ENCODE assay signal across 17 cellular contexts in the genomic region with DNA sequence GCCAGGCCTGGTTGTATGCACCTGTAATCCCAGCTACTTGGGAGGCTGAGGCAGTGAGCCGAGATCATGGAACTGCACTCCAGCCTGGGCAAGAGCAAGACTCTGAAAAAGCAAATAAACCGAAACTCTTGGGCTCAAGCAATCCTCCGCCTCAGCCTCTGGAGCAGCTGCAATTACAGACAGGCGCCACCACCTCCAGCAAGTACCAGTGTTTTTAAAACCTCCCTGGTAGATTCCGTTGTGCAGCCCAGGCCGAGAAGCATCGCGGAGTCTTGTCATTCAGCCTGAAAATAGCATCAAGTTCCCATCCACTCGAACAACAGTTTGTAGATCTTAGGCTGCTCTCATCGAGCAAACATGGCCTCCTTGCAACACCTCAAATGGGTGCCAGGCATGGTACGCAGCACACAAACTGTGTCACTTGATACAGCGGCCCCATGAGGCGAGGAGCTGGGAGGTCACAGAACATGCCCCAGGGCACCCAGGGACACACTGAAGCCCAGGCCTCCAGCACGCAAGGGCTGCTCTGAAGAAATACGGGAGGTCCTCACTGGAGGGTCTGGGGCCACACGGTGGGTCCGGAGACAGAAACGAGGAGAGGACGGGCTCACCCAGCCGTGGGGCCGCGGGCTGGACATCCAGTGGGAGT. TPM values are rescaled to one million over a fixed set of nuclear protein-coding genes. Genes with fewer than 3 reads are reported as not detected.
DNase-seq lines count a peak whose midpoint lies in the region; ATAC-seq, FAIRE-seq and TF ChIP-seq lines count a peak whose summit lies in the region.
"Had no signal": no experiment of that assay in that cellular context is flagged by ENCODE, and none has a peak within 500 bp of the region (broad histone marks: within the 10 kb centered on the region; RNA-seq: fewer than 3 reads in every experiment).

No MANE protein-coding gene starts in this region.

- TF ChIP-seq EP300 in H1 (IDR thresholded peaks at IDR 0.05; ENCODE audit: borderline replicate concordance in 1 of 2, low read depth in 2 of 2, low read length in 2 of 2), result no peak

- H3K79me1 ChIP-seq in IMR-90 (ENCODE audit: low read depth in 1 of 2, low read length in 2 of 2), result no peaks in the 10 kb centered on the region
- H3K79me1 ChIP-seq in H1 (ENCODE audit: low read depth, low read length), result no peaks in the 10 kb centered on the region

- H2AK5ac ChIP-seq in IMR-90 (ENCODE audit: low read depth, low read length), result no peak overlapping the region
- no peak overlapping the region for H2AK5ac ChIP-seq in H1 (ENCODE audit: low read depth, low read length)

- H3K36me3 Mint-ChIP-seq in nephron progenitor cell (ENCODE audit: low read depth), result peaks cover 51% of the 10 kb centered on the region
- H3K36me3 Mint-ChIP-seq in CD4-positive, alpha-beta memory T cell, result peaks cover 31 to 67% of the 10 kb centered on the region in 2 donors

- H3K4me3 Mint-ChIP-seq in nephron progenitor cell, result no peak overlapping the region
- peak overlapping the region in 3 of 8 donors; percentile 15 to 45 (median 41) for H3K4me3 Mint-ChIP-seq in CD4-positive, alpha-beta memory T cell
- H3K4me3 Mint-ChIP-seq: nephron had no signal

- BruUV-seq in IMR-90 (replicated peaks; lab: Mats Ljungman, UMichigan), result no TSS peak

- no peak overlapping the region for H3K56ac ChIP-seq in IMR-90 (ENCODE audit: extremely low read depth, insufficient read depth, low read length)
- H3K56ac ChIP-seq in H1 (replicated peaks; ENCODE audit: insufficient read length, low read depth, low read length), result no peak overlapping the region

- intact Hi-C loops in IMR-90 (cut with micrococcal nuclease), result no loop called here
- intact Hi-C loops in CD4-positive, alpha-beta memory T cell (cut with micrococcal nuclease), result no loop called here

- H3K27me3 Mint-ChIP-seq in nephron progenitor cell (ENCODE audit: low read depth, poor library complexity), result no peaks in the 10 kb centered on the region
- no peaks in the 10 kb centered on the region for H3K27me3 Mint-ChIP-seq in CD4-positive, alpha-beta memory T cell

- no peak overlapping the region for H2BK20ac ChIP-seq in IMR-90 (ENCODE audit: low read depth, low read length)
- no peak overlapping the region for H2BK20ac ChIP-seq in H1 (ENCODE audit: low read length)

- no peaks in the 10 kb centered on the region for H3K9me2 ChIP-seq in GM23248 (ENCODE audit: insufficient read depth)

- no peaks in the 10 kb centered on the region for H3K23me2 ChIP-seq in H1 (ENCODE audit: low read depth, low read length)

- peak overlapping the region; percentile 10 for H2AK9ac ChIP-seq in IMR-90 (replicated peaks; ENCODE audit: low read depth, low read length, poor library complexity)

- TF ChIP-seq CTCF in DND-41 (IDR thresholded peaks at IDR 0.05; ENCODE audit: borderline replicate concordance, extremely low read depth, low read length, poor library complexity, severe bottlenecking), result no peak
- TF ChIP-seq CTCF in IMR-90 (conservative IDR thresholded peaks at IDR 0.05; ENCODE audit: low read depth, low read length), result no peak
- TF ChIP-seq CTCF in H1 (IDR thresholded peaks at IDR 0.05; ENCODE audit: control extremely low read depth in 1 of 3, insufficient read depth in 1 of 3, low read depth in 1 of 3, low read length in 3 of 3), result no peak; a peak in 1 of 4 replicates
- no peak for TF ChIP-seq CTCF in nephron progenitor cell (IDR thresholded peaks at IDR 0.05)

- no peak overlapping the region for H3K18ac ChIP-seq in IMR-90 (ENCODE audit: low read depth, low read length)
- H3K18ac ChIP-seq in H1 (ENCODE audit: extremely low read depth, low read length), result no peak overlapping the region

- H4K8ac ChIP-seq in IMR-90 (ENCODE audit: low read depth in 2 of 2, low read length in 2 of 2) (no peak overlapping the region), H1 (ENCODE audit: extremely low read depth, insufficient read depth, low read length) (peak overlapping the region; percentile 71)

- no peak overlapping the region for H3K14ac ChIP-seq in IMR-90 (replicated peaks; ENCODE audit: low read depth, low read length)
- no peak overlapping the region for H3K14ac ChIP-seq in H1 (ENCODE audit: insufficient read length)

- H3K9me3 ChIP-seq in DND-41 (ENCODE audit: insufficient read depth, low read length, severe bottlenecking), result no peaks in the 10 kb centered on the region
- no peaks in the 10 kb centered on the region for H3K9me3 ChIP-seq in IMR-90 (ENCODE audit: control insufficient read depth, insufficient read depth, low read length)
- H3K9me3 ChIP-seq in H1 (ENCODE audit: insufficient read depth in 2 of 2, low read depth in 1 of 2, low read length in 1 of 2), result no peaks in the 10 kb centered on the region
- no peaks in the 10 kb centered on the region for H3K9me3 ChIP-seq in GM23248 (ENCODE audit: low read depth)
- H3K9me3 ChIP-seq in MG63, result no peaks in the 10 kb centered on the region
- no peaks in the 10 kb centered on the region for H3K9me3 ChIP-seq in CD4-positive, alpha-beta memory T cell (ENCODE audit: control insufficient read depth in 1 of 2, low read length in 2 of 2)
- H3K9me3 ChIP-seq: suprapubic skin had no signal

- no peak overlapping the region for H2BK120ac ChIP-seq in IMR-90 (ENCODE audit: low read depth, low read length)
- H2BK120ac ChIP-seq in H1 (replicated peaks; ENCODE audit: low read depth, low read length), result no peak overlapping the region

- H4K20me1 ChIP-seq in DND-41 (ENCODE audit: insufficient read depth, low read length) (no peaks in the 10 kb centered on the region), IMR-90 (ENCODE audit: insufficient read depth, low read length) (no peaks in the 10 kb centered on the region), H1 (replicated peaks in 1 of 2; ENCODE audit: control insufficient read depth in 1 of 2, insufficient read depth in 2 of 2, low read length in 2 of 2) (peaks cover 2 to 3% of the 10 kb centered on the region in 2 experiments), GM23248 (ENCODE audit: insufficient read depth) (no peaks in the 10 kb centered on the region)

- H4K5ac ChIP-seq in IMR-90 (ENCODE audit: low read depth, low read length), result no peak overlapping the region
- H4K5ac ChIP-seq in H1 (ENCODE audit: insufficient read length, low read depth, low read length), result no peak overlapping the region

- H2BK5ac ChIP-seq in IMR-90 (ENCODE audit: low read depth, low read length, poor library complexity, severe bottlenecking) (no peak overlapping the region), H1 (ENCODE audit: low read depth, low read length) (no peak overlapping the region)

- in situ Hi-C loops in IMR-90 (cut with MboI; ENCODE audit: low sequenced_read_pairs), result loop anchor here (5.0 to 10.0 kb wide), 3 partner anchors 67 to 314 kb away; no protein-coding TSS in a partner anchor
- in situ Hi-C loops in GM23248 (cut with MboI), result no loop called here

- H2BK12ac ChIP-seq in H1 (ENCODE audit: low read depth, low read length), result no peak overlapping the region

- no peaks in the 10 kb centered on the region; the same call in 1 of the 2 replicates for H3K36me3 ChIP-seq in DND-41 (ENCODE audit: insufficient read depth, low read length)
- H3K36me3 ChIP-seq in IMR-90 (ENCODE audit: control insufficient read depth, insufficient read depth, low read length), result no peaks in the 10 kb centered on the region
- peaks cover 0 to 7% (median 0%) of the 10 kb centered on the region in 4 experiments; a peak in 1 of 8 replicates for H3K36me3 ChIP-seq in H1 (ENCODE audit: control insufficient read depth in 2 of 4, insufficient read depth in 4 of 4, low read length in 3 of 4)
- no peaks in the 10 kb centered on the region for H3K36me3 ChIP-seq in GM23248 (ENCODE audit: low read depth)
- H3K36me3 ChIP-seq in MG63, result no peaks in the 10 kb centered on the region
- peaks cover 62% of the 10 kb centered on the region for H3K36me3 ChIP-seq in CD4-positive, alpha-beta memory T cell (ENCODE audit: insufficient read depth, low read length)

- H3K27ac Mint-ChIP-seq in nephron progenitor cell, result peak overlapping the region; percentile 87
- peak overlapping the region in 3 of 7 donors; percentile 59 to 90 (median 82) for H3K27ac Mint-ChIP-seq in CD4-positive, alpha-beta memory T cell

- H3K4me1 ChIP-seq in DND-41 (ENCODE audit: insufficient read depth, low read length), result no peaks in the 10 kb centered on the region
- no peaks in the 10 kb centered on the region; the same call in 1 of the 2 replicates for H3K4me1 ChIP-seq in IMR-90 (ENCODE audit: control insufficient read depth, insufficient read depth, low read length)
- no peaks in the 10 kb centered on the region; a peak in 1 of 7 replicates for H3K4me1 ChIP-seq in H1 (replicated peaks in 1 of 4; ENCODE audit: control insufficient read depth in 3 of 4, insufficient read depth in 4 of 4, low read length in 3 of 4)
- H3K4me1 ChIP-seq in GM23248 (ENCODE audit: insufficient read depth), result no peaks in the 10 kb centered on the region; the same call in 1 of the 2 replicates
- H3K4me1 ChIP-seq in CD4-positive, alpha-beta memory T cell (ENCODE audit: insufficient read depth, low read length), result peaks cover 36% of the 10 kb centered on the region

- H3K23ac ChIP-seq in IMR-90 (ENCODE audit: low read depth, low read length) (no peak overlapping the region), H1 (ENCODE audit: insufficient read length) (no peak overlapping the region)

- H3F3A ChIP-seq in GM23248 (ENCODE audit: insufficient read depth), result no peaks in the 10 kb centered on the region

- no peaks in the 10 kb centered on the region for H3K79me2 ChIP-seq in DND-41 (ENCODE audit: insufficient read depth, low read length)
- H3K79me2 ChIP-seq in H1 (ENCODE audit: control insufficient read depth in 1 of 2, insufficient read depth in 2 of 2, low read length in 2 of 2), result no peaks in the 10 kb centered on the region
- H3K79me2 ChIP-seq in GM23248 (ENCODE audit: insufficient read depth), result no peaks in the 10 kb centered on the region

- dilution Hi-C loops in IMR-90 (cut with HindIII; ENCODE audit: low sequenced_read_pairs, unreplicated experiment), result no loop called here

- TF ChIP-seq RAD21 in IMR-90 (IDR thresholded peaks at IDR 0.05; ENCODE audit: low read length) (no peak), H1 (IDR thresholded peaks at IDR 0.05 in 1 of 2, conservative IDR thresholded peaks at IDR 0.05 in 1 of 2; ENCODE audit: low read depth in 2 of 2, low read length in 2 of 2) (no peak)

- DNase-seq in DND-41 (no peak), IMR-90 (no peak), H1 (ENCODE audit: low read depth in 1 of 2, low spot score in 2 of 2) (no peak), nephron progenitor cell (no peak), GM23248 (no peak), MG63 (no peak), NCI-H1694 treated with DMSO at 0.1 percent for 48 hours (lab: John Stamatoyannopoulos, UW) (no peak)
- no peak for DNase-seq in CD4-positive, alpha-beta memory T cell
- DNase-seq: activated CD4-positive, CD25-positive, alpha-beta regulatory T cell treated with anti-CD3 and anti-CD28 coated beads, Interleukin-2, amount 50 U/mL, for 72 hours; activated T-cell treated with anti-CD3 and anti-CD28 coated beads, Interleukin-2, amount 50 U/mL, for 48 hours; GF-D8; NCI-H2081 had no signal

- no peak for FAIRE-seq in H1 (lab: Jason Lieb, UNC)
- FAIRE-seq: endometrium, GM18507, H54 had no signal

- no peaks in the 10 kb centered on the region for H3K9me1 ChIP-seq in IMR-90 (ENCODE audit: insufficient read depth, low read length)

- no peak overlapping the region for H2BK15ac ChIP-seq in IMR-90 (ENCODE audit: low read depth, low read length)
- H2BK15ac ChIP-seq in H1 (ENCODE audit: low read length), result no peak overlapping the region

- H4K91ac ChIP-seq in IMR-90 (ENCODE audit: insufficient read depth, low read depth, low read length) (no peak overlapping the region), H1 (replicated peaks; ENCODE audit: insufficient read length, low read length) (no peak overlapping the region)

- POLR2A ChIA-PET in IMR-90 (lab: Charles Lee; ENCODE audit: unreplicated experiment) (no interaction called here), H1 (lab: Charles Lee; ENCODE audit: partially characterized antibody) (interaction anchor here (1.3 to 1.4 kb wide), 3 partner anchors 20 to 64 kb away, joined by 3 to 5 read pairs (median 4); a partner anchor contains a TSS)
- POLR2A ChIA-PET in CD4-positive, alpha-beta memory T cell (lab: Charles Lee; ENCODE audit: partially characterized antibody), result interaction anchor here (1.1 to 13.2 kb wide), 3 partner anchors 22 to 142 kb away, joined by 3 to 805 read pairs (median 5); a partner anchor contains a TSS

- H3K4me3 ChIP-seq in DND-41 (ENCODE audit: low read depth in 1 of 2, low read length in 2 of 2) (no peak overlapping the region), IMR-90 (ENCODE audit: insufficient read depth, low read depth, low read length) (no peak overlapping the region), H1 (ENCODE audit: extremely low read depth in 1 of 4, insufficient read depth in 2 of 4, low read depth in 3 of 4, low read length in 4 of 4) (no peak overlapping the region), GM23248 (no peak overlapping the region), MG63 (no peak overlapping the region)
- no peak overlapping the region for H3K4me3 ChIP-seq in CD4-positive, alpha-beta memory T cell (ENCODE audit: low read length in 2 of 2)
- H3K4me3 ChIP-seq: suprapubic skin had no signal

- no peaks in the 10 kb centered on the region for H3K27me3 ChIP-seq in DND-41 (ENCODE audit: insufficient read depth, low read length, poor library complexity)
- H3K27me3 ChIP-seq in IMR-90 (ENCODE audit: control insufficient read depth, insufficient read depth, low read length), result peaks cover 9% of the 10 kb centered on the region; the same call in 1 of the 2 replicates
- H3K27me3 ChIP-seq in H1 (replicated peaks in 1 of 4; ENCODE audit: control insufficient read depth in 3 of 4, extremely low read depth in 1 of 4, insufficient read depth in 3 of 4, low read length in 3 of 4), result no peaks in the 10 kb centered on the region
- H3K27me3 ChIP-seq in GM23248 (replicated peaks; ENCODE audit: insufficient read depth), result peaks cover 19% of the 10 kb centered on the region
- H3K27me3 ChIP-seq in MG63, result no peaks in the 10 kb centered on the region
- H3K27me3 ChIP-seq in CD4-positive, alpha-beta memory T cell (ENCODE audit: insufficient read depth, low read length), result no peaks in the 10 kb centered on the region
- H3K27me3 ChIP-seq: suprapubic skin had no signal

- CTCF ChIA-PET in IMR-90 (lab: Yijun Ruan, JAX) (interaction anchor here (0.6 kb wide), 1 partner anchor 134 kb away, joined by 3 read pairs; no protein-coding TSS in a partner anchor), H1 (lab: Charles Lee; ENCODE audit: partially characterized antibody) (interaction anchor here (1.1 to 5.2 kb wide), 6 partner anchors 22 to 65 kb away, joined by 4 to 33 read pairs (median 6); no protein-coding TSS in a partner anchor)
- CTCF ChIA-PET in CD4-positive, alpha-beta memory T cell (lab: Charles Lee; ENCODE audit: partially characterized antibody), result interaction anchor here (1.4 to 7.4 kb wide), 2 partner anchors 26 to 65 kb away, joined by 4 to 107 read pairs; no protein-coding TSS in a partner anchor

- H3K4ac ChIP-seq in IMR-90 (ENCODE audit: low read depth, low read length), result no peak overlapping the region
- H3K4ac ChIP-seq in H1 (replicated peaks; ENCODE audit: insufficient read length, low read depth, low read length), result no peak overlapping the region

- no peak overlapping the region for H3K9ac ChIP-seq in DND-41 (ENCODE audit: low read depth, low read length)
- no peak overlapping the region for H3K9ac ChIP-seq in IMR-90 (ENCODE audit: low read depth, low read length)
- H3K9ac ChIP-seq in H1 (replicated peaks in 1 of 4; ENCODE audit: extremely low read depth in 1 of 4, low read depth in 3 of 4, low read length in 3 of 4), result no peak overlapping the region; a peak in 1 of 7 replicates
- H3K9ac ChIP-seq in GM23248, result no peak overlapping the region

- WGBS in IMR-90 (ENCODE audit: extremely low coverage in 2 of 2, insufficient read length in 1 of 2), 2 experiments, result 89% methylated on average over 15 of the region's 22 CpGs; no CpG with 5 or more reads in 1 of the 2 experiments
- 97% methylated on average over 22 of the region's 22 CpGs; no CpG with 5 or more reads in 1 of the 2 experiments for WGBS in H1 (ENCODE audit: extremely low coverage in 1 of 2, insufficient coverage in 1 of 2, insufficient read length in 1 of 2, insufficient replicate concordance in 2 of 2, low coverage in 1 of 2, low lambda C conversion rate in 2 of 2, missing lambda C conversion rate in 1 of 2), 2 experiments
- WGBS in GM23248 (ENCODE audit: low coverage in 1 of 2, low lambda C conversion rate in 2 of 2, missing lambda C conversion rate in 2 of 2), 2 experiments, result 73 to 76% methylated on average over 22 of the region's 22 CpGs

- H2AFZ ChIP-seq in DND-41 (ENCODE audit: low read depth, low read length), result no peak overlapping the region
- no peak overlapping the region for H2AFZ ChIP-seq in IMR-90 (replicated peaks; ENCODE audit: low read length, poor library complexity)
- no peak overlapping the region for H2AFZ ChIP-seq in H1 (ENCODE audit: low read length)
- no peak overlapping the region for H2AFZ ChIP-seq in GM23248

- H3K4me2 ChIP-seq in DND-41 (ENCODE audit: insufficient read depth, low read length), result no peak overlapping the region
- no peak overlapping the region for H3K4me2 ChIP-seq in IMR-90 (ENCODE audit: low read depth, low read length)
- no peak overlapping the region for H3K4me2 ChIP-seq in H1 (ENCODE audit: insufficient read depth in 1 of 2, low read depth in 2 of 2, low read length in 2 of 2)
- H3K4me2 ChIP-seq in GM23248 (ENCODE audit: unreplicated experiment), result no peak overlapping the region

- 0 out of 3 replicates have a peak, but pooled peaks have one; percentile 13 for ATAC-seq in DND-41 (ENCODE audit: insufficient read depth, low read depth)
- ATAC-seq in IMR-90 (ENCODE audit: low read depth), result no peak

- TF ChIP-seq POLR2A in IMR-90 (IDR thresholded peaks at IDR 0.05; ENCODE audit: low read depth, low read length) (no peak), H1 (IDR thresholded peaks at IDR 0.05; ENCODE audit: control extremely low read depth in 1 of 2, low read depth in 2 of 2, low read length in 2 of 2) (no peak)

- peaks cover 23% of the 10 kb centered on the region for H3K4me1 Mint-ChIP-seq in nephron progenitor cell
- H3K4me1 Mint-ChIP-seq in CD4-positive, alpha-beta memory T cell, result peaks cover 26 to 51% (median 41%) of the 10 kb centered on the region in 4 donors

- H3K27ac ChIP-seq in DND-41 (ENCODE audit: low read length) (no peak overlapping the region), IMR-90 (ENCODE audit: insufficient read depth, low read length) (no peak overlapping the region), H1 (ENCODE audit: low read depth, low read length) (no peak overlapping the region), GM23248 (no peak overlapping the region)
- no peak overlapping the region for H3K27ac ChIP-seq in CD4-positive, alpha-beta memory T cell (ENCODE audit: low read depth, low read length)
- H3K27ac ChIP-seq: suprapubic skin had no signal

- no peaks in the 10 kb centered on the region for H3K9me3 Mint-ChIP-seq in nephron progenitor cell
- H3K9me3 Mint-ChIP-seq in CD4-positive, alpha-beta memory T cell, result no peaks in the 10 kb centered on the region
- H3K9me3 Mint-ChIP-seq: nephron had no signal

RNA-seq across cellular contexts. Expression of a gene that starts 18.1 kb away (rescaled TPM):
- total RNA-seq in IMR-90 (2012; rRNA removed), result 0.28 TPM in 1 of 2 replicates, not detected in the other
- polyA plus RNA-seq in IMR-90 (2012; rRNA removed), result 0.19 and 0.32 TPM in 2 replicates
- 0.03 and 0.25 TPM in 2 replicates for polyA plus RNA-seq in IMR-90 (2012; cell fraction: cytosol; rRNA removed)
- 0.63 and 1.1 TPM in 2 replicates for polyA plus RNA-seq in IMR-90 (2012; cell fraction: nucleus; rRNA removed; ENCODE audit: low replicate concordance)
- 73.1 and 77.6 TPM in 2 replicates for total RNA-seq in H1 (2021; fragmentation: NEBNext Ultra II Directional; extraction: Animal tissue kit (Norgen Biotek cat#: 25700))
- 39.4 and 60.4 TPM in 2 replicates for polyA plus RNA-seq in H1 (2011; rRNA removed)
- polyA plus RNA-seq in H1 (2011; cell fraction: cytosol; rRNA removed), result 44.5 TPM
- polyA plus RNA-seq in H1 (2011; cell fraction: nucleus; rRNA removed), result 199 TPM
- polyA plus RNA-seq in H1 (2012, experiment 1 of 2), result 27.4 to 67.3 TPM (median 60.1 TPM) in 4 replicates
- polyA plus RNA-seq in H1 (2012, experiment 2 of 2), result 36.6 TPM
- polyA plus RNA-seq in H1 (2013, experiment 1 of 2), result 74.5 TPM
- 73.3 TPM for polyA plus RNA-seq in H1 (2013, experiment 2 of 2)
- 17.7 and 21.2 TPM in 2 replicates for polyA minus RNA-seq in H1 (2011; rRNA and poly(A)+ RNA removed)
- polyA minus RNA-seq in H1 (2011; cell fraction: cytosol; rRNA and poly(A)+ RNA removed), result 35.7 TPM
- polyA minus RNA-seq in H1 (2011; cell fraction: nucleus; rRNA and poly(A)+ RNA removed), result 49.9 TPM
- total RNA-seq in GM23248 (2014; rRNA removed; shearing (Covaris generic)), result not detected in 2 replicates
- 0.20 TPM in 1 of 2 replicates, not detected in the other for polyA plus RNA-seq in GM23248 (2016; fragmentation: Nextera tagmentation; extraction: Ambion mirVana)
- total RNA-seq in MG63 (2014; rRNA removed; shearing (Covaris generic); ENCODE audit: low replicate concordance), result 0.32 and 2.1 TPM in 2 replicates
- total RNA-seq in CD4-positive, alpha-beta memory T cell, result 100 to 1,000 TPM; 697 to 702 TPM
- 100 to 1,000 TPM; 258 to 300 TPM for polyA plus RNA-seq in CD4-positive, alpha-beta memory T cell

RNA-seq across cellular contexts. Expression of a gene that starts 20.1 kb away (rescaled TPM):
- total RNA-seq in IMR-90 (2012; rRNA removed), result not detected in 2 replicates
- not detected in 2 replicates for polyA plus RNA-seq in IMR-90 (2012; rRNA removed)
- polyA plus RNA-seq in IMR-90 (2012; cell fraction: cytosol; rRNA removed), result not detected in 2 replicates
- 0.01 TPM in 1 of 2 replicates, not detected in the other for polyA plus RNA-seq in IMR-90 (2012; cell fraction: nucleus; rRNA removed; ENCODE audit: low replicate concordance)
- total RNA-seq in H1 (2021; fragmentation: NEBNext Ultra II Directional; extraction: Animal tissue kit (Norgen Biotek cat#: 25700)), result 2.0 and 2.8 TPM in 2 replicates
- 1.00 and 3.0 TPM in 2 replicates for polyA plus RNA-seq in H1 (2011; rRNA removed)
- 0.83 TPM for polyA plus RNA-seq in H1 (2011; cell fraction: cytosol; rRNA removed)
- polyA plus RNA-seq in H1 (2011; cell fraction: nucleus; rRNA removed), result 5.4 TPM
- polyA plus RNA-seq in H1 (2012, experiment 1 of 2), result 1.2 to 3.1 TPM (median 1.6 TPM) in 4 replicates
- polyA plus RNA-seq in H1 (2012, experiment 2 of 2), result 0.49 TPM
- polyA plus RNA-seq in H1 (2013, experiment 1 of 2), result 2.3 TPM
- 2.6 TPM for polyA plus RNA-seq in H1 (2013, experiment 2 of 2)
- polyA minus RNA-seq in H1 (2011; rRNA and poly(A)+ RNA removed), result 0.83 and 2.0 TPM in 2 replicates
- not detected for polyA minus RNA-seq in H1 (2011; cell fraction: cytosol; rRNA and poly(A)+ RNA removed)
- 2.7 TPM for polyA minus RNA-seq in H1 (2011; cell fraction: nucleus; rRNA and poly(A)+ RNA removed)
- total RNA-seq in GM23248 (2014; rRNA removed; shearing (Covaris generic)), result not detected in 2 replicates
- 0.09 TPM in 1 of 2 replicates, not detected in the other for polyA plus RNA-seq in GM23248 (2016; fragmentation: Nextera tagmentation; extraction: Ambion mirVana)
- not detected in 2 replicates for total RNA-seq in MG63 (2014; rRNA removed; shearing (Covaris generic); ENCODE audit: low replicate concordance)
- total RNA-seq in CD4-positive, alpha-beta memory T cell, result 100 to 1,000 TPM; 424 to 430 TPM
- polyA plus RNA-seq in CD4-positive, alpha-beta memory T cell, result 100 to 1,000 TPM in 1 of 2 donors, 10 to 100 TPM in 1; 77.7 to 172 TPM

RNA-seq across cellular contexts. Expression of a gene that starts 35.7 kb away (rescaled TPM):
- total RNA-seq in IMR-90 (2012; rRNA removed), result not detected in 2 replicates
- polyA plus RNA-seq in IMR-90 (2012; rRNA removed) (not detected in 2 replicates), H1 (2011; rRNA removed) (not detected in 2 replicates), GM23248 (2016; fragmentation: Nextera tagmentation; extraction: Ambion mirVana) (not detected in 2 replicates)
- not detected in 2 replicates for polyA plus RNA-seq in IMR-90 (2012; cell fraction: cytosol; rRNA removed)
- not detected in 2 replicates for polyA plus RNA-seq in IMR-90 (2012; cell fraction: nucleus; rRNA removed; ENCODE audit: low replicate concordance)
- not detected in 2 replicates for total RNA-seq in H1 (2021; fragmentation: NEBNext Ultra II Directional; extraction: Animal tissue kit (Norgen Biotek cat#: 25700))
- polyA plus RNA-seq in H1 (2011; cell fraction: cytosol; rRNA removed), result not detected
- not detected for polyA plus RNA-seq in H1 (2011; cell fraction: nucleus; rRNA removed)
- polyA plus RNA-seq in H1 (2012, experiment 1 of 2), result not detected in 4 replicates
- not detected for polyA plus RNA-seq in H1 (2012, experiment 2 of 2)
- not detected for polyA plus RNA-seq in H1 (2013, experiment 1 of 2)
- polyA plus RNA-seq in H1 (2013, experiment 2 of 2), result not detected
- polyA minus RNA-seq in H1 (2011; rRNA and poly(A)+ RNA removed), result not detected in 2 replicates
- polyA minus RNA-seq in H1 (2011; cell fraction: cytosol; rRNA and poly(A)+ RNA removed), result not detected
- not detected for polyA minus RNA-seq in H1 (2011; cell fraction: nucleus; rRNA and poly(A)+ RNA removed)
- total RNA-seq in GM23248 (2014; rRNA removed; shearing (Covaris generic)), result not detected in 2 replicates
- total RNA-seq in MG63 (2014; rRNA removed; shearing (Covaris generic); ENCODE audit: low replicate concordance), result not detected in 2 replicates
- total RNA-seq in CD4-positive, alpha-beta memory T cell, result not detected
- polyA plus RNA-seq in CD4-positive, alpha-beta memory T cell, result not detected

RNA-seq across cellular contexts. Expression of a gene that starts 57.9 kb away (rescaled TPM):
- 11.1 and 14.7 TPM in 2 replicates for total RNA-seq in IMR-90 (2012; rRNA removed)
- polyA plus RNA-seq in IMR-90 (2012; rRNA removed) (63.1 and 77.3 TPM in 2 replicates), H1 (2011; rRNA removed) (139 and 209 TPM in 2 replicates), GM23248 (2016; fragmentation: Nextera tagmentation; extraction: Ambion mirVana) (19.3 and 19.9 TPM in 2 replicates)
- 38.9 and 89.5 TPM in 2 replicates for polyA plus RNA-seq in IMR-90 (2012; cell fraction: cytosol; rRNA removed)
- polyA plus RNA-seq in IMR-90 (2012; cell fraction: nucleus; rRNA removed; ENCODE audit: low replicate concordance), result 27.9 and 43.7 TPM in 2 replicates
- total RNA-seq in H1 (2021; fragmentation: NEBNext Ultra II Directional; extraction: Animal tissue kit (Norgen Biotek cat#: 25700)), result 48.4 and 50.0 TPM in 2 replicates
- 92.9 TPM for polyA plus RNA-seq in H1 (2011; cell fraction: cytosol; rRNA removed)
- polyA plus RNA-seq in H1 (2011; cell fraction: nucleus; rRNA removed), result 102 TPM
- 32.5 to 57.4 TPM (median 51.2 TPM) in 4 replicates for polyA plus RNA-seq in H1 (2012, experiment 1 of 2)
- 37.5 TPM for polyA plus RNA-seq in H1 (2012, experiment 2 of 2)
- 42.0 TPM for polyA plus RNA-seq in H1 (2013, experiment 1 of 2)
- polyA plus RNA-seq in H1 (2013, experiment 2 of 2), result 51.5 TPM
- polyA minus RNA-seq in H1 (2011; rRNA and poly(A)+ RNA removed), result 53.5 and 79.1 TPM in 2 replicates
- 28.6 TPM for polyA minus RNA-seq in H1 (2011; cell fraction: cytosol; rRNA and poly(A)+ RNA removed)
- polyA minus RNA-seq in H1 (2011; cell fraction: nucleus; rRNA and poly(A)+ RNA removed), result 27.7 TPM
- 6.2 and 15.4 TPM in 2 replicates for total RNA-seq in GM23248 (2014; rRNA removed; shearing (Covaris generic))
- total RNA-seq in MG63 (2014; rRNA removed; shearing (Covaris generic); ENCODE audit: low replicate concordance), result 41.3 and 73.2 TPM in 2 replicates
- 10 to 100 TPM; 60.3 to 61.6 TPM for total RNA-seq in CD4-positive, alpha-beta memory T cell
- polyA plus RNA-seq in CD4-positive, alpha-beta memory T cell, result 100 to 1,000 TPM; 144 to 234 TPM

Comparison
In these comparisons a context has a peak if more than half of its experiments do, and no peak if none do; other contexts are left out.
1. RNA of a gene that starts 18.1 kb away (total RNA-seq): 697 to 702 TPM in CD4-positive, alpha-beta memory T cell and 73.1 to 77.6 TPM in H1; 0.32 to 2.1 TPM in MG63, 0.28 TPM in IMR-90 and not detected in GM23248; every median in the first group is over 10 times any median in the second.
2. RNA of a gene that starts 20.1 kb away (total RNA-seq): 424 to 430 TPM in CD4-positive, alpha-beta memory T cell; 2.0 to 2.8 TPM in H1, not detected in IMR-90, not detected in GM23248 and not detected in MG63; every median in the first group is over 100 times any median in the second.